12 cellular contexts compared by ENCODE assay signal in genomic region chr21:36701912-36702621, GRCh38. TPM values are rescaled to one million over a fixed set of nuclear protein-coding genes. Genes with fewer than 3 reads are reported as not detected.
DNase-seq lines count a peak whose midpoint lies in the region; ATAC-seq and TF ChIP-seq lines count a peak whose summit lies in the region.
"Had no signal": no experiment of that assay in that cellular context is flagged by ENCODE, and none has a peak within 500 bp of the region (broad histone marks: within the 10 kb centered on the region; RNA-seq: fewer than 3 reads in every experiment).

No MANE protein-coding gene starts in this region.

- peaks cover 29% of the 10 kb centered on the region for H3K27me3 ChIP-seq in CD4-positive, alpha-beta memory T cell (ENCODE audit: insufficient read depth, low read length)
- H3K27me3 ChIP-seq in HAP-1 (ENCODE audit: low read depth) (no peaks in the 10 kb centered on the region), foreskin keratinocyte (peaks cover 100% of the 10 kb centered on the region)

- H3K9me3 ChIP-seq in CD4-positive, alpha-beta memory T cell (ENCODE audit: control insufficient read depth in 1 of 2, low read length in 2 of 2): no peaks in the 10 kb centered on the region
- H3K9me3 ChIP-seq in HAP-1: peaks cover 7% of the 10 kb centered on the region

- POLR2A ChIA-PET in CD4-positive, alpha-beta memory T cell (lab: Charles Lee; ENCODE audit: partially characterized antibody): no interaction called here

- no peaks in the 10 kb centered on the region for H3K36me3 Mint-ChIP-seq in CD4-positive, alpha-beta memory T cell
- H3K36me3 Mint-ChIP-seq in activated T-helper 17 cell treated with anti-CD3 and anti-CD28 coated beads, Interleukin-2, amount 50 U/mL, for 72 hours (ENCODE audit: low read depth): peaks cover 8% of the 10 kb centered on the region
- no peaks in the 10 kb centered on the region for H3K36me3 Mint-ChIP-seq in nephron progenitor cell (ENCODE audit: low read depth)

- no peak overlapping the region for H3K4me3 ChIP-seq in CD4-positive, alpha-beta memory T cell (ENCODE audit: low read length in 2 of 2)
- peak overlapping the region; percentile 55 for H3K4me3 ChIP-seq in HAP-1
- H3K4me3 ChIP-seq: lung had no signal

- H3K4me1 ChIP-seq in CD4-positive, alpha-beta memory T cell (ENCODE audit: insufficient read depth, low read length): peaks cover 32% of the 10 kb centered on the region
- H3K4me1 ChIP-seq in HAP-1 (peaks cover 3% of the 10 kb centered on the region), foreskin keratinocyte (no peaks in the 10 kb centered on the region)

- in situ Hi-C loops in HAP-1 (cut with MboI; ENCODE audit: low sequenced_read_pairs): no loop called here

- intact Hi-C loops in CD4-positive, alpha-beta memory T cell (cut with micrococcal nuclease): no loop called here

- CTCF ChIA-PET in CD4-positive, alpha-beta memory T cell (lab: Charles Lee; ENCODE audit: partially characterized antibody): interaction anchor here (2.4 kb wide), 1 partner anchor 71 kb away, joined by 5 read pairs; no protein-coding TSS in a partner anchor

- no peak overlapping the region for H3K27ac ChIP-seq in CD4-positive, alpha-beta memory T cell (ENCODE audit: low read depth, low read length)
- H3K27ac ChIP-seq in foreskin keratinocyte: no peak overlapping the region

- H3K36me3 ChIP-seq in CD4-positive, alpha-beta memory T cell (ENCODE audit: insufficient read depth, low read length): no peaks in the 10 kb centered on the region
- H3K36me3 ChIP-seq in HAP-1 (replicated peaks): no peaks in the 10 kb centered on the region; the same call in 1 of the 2 replicates

- TF ChIP-seq CTCF in nephron progenitor cell (IDR thresholded peaks at IDR 0.05) (no peak), foreskin keratinocyte (conservative IDR thresholded peaks at IDR 0.05) (no peak)

- H3K4me1 Mint-ChIP-seq in CD4-positive, alpha-beta memory T cell: peaks cover 13 to 41% (median 30%) of the 10 kb centered on the region in 4 donors
- H3K4me1 Mint-ChIP-seq in activated T-helper 17 cell treated with anti-CD3 and anti-CD28 coated beads, Interleukin-2, amount 50 U/mL, for 72 hours: peaks cover 21% of the 10 kb centered on the region
- H3K4me1 Mint-ChIP-seq in nephron progenitor cell: peaks cover 43% of the 10 kb centered on the region

- no peaks in the 10 kb centered on the region for H3K9me3 Mint-ChIP-seq in CD4-positive, alpha-beta memory T cell
- no peaks in the 10 kb centered on the region for H3K9me3 Mint-ChIP-seq in activated T-helper 17 cell treated with anti-CD3 and anti-CD28 coated beads, Interleukin-2, amount 50 U/mL, for 72 hours
- no peaks in the 10 kb centered on the region for H3K9me3 Mint-ChIP-seq in nephron progenitor cell

- peak overlapping the region in 5 of 8 donors; percentile 17 to 74 (median 31) for H3K4me3 Mint-ChIP-seq in CD4-positive, alpha-beta memory T cell
- peak overlapping the region; percentile 68 for H3K4me3 Mint-ChIP-seq in activated T-helper 17 cell treated with anti-CD3 and anti-CD28 coated beads, Interleukin-2, amount 50 U/mL, for 72 hours
- H3K4me3 Mint-ChIP-seq in nephron progenitor cell: peak overlapping the region; percentile 60

- H3K27ac Mint-ChIP-seq in CD4-positive, alpha-beta memory T cell: peak overlapping the region in 1 of 7 donors; percentile 11
- no peak overlapping the region for H3K27ac Mint-ChIP-seq in activated T-helper 17 cell treated with anti-CD3 and anti-CD28 coated beads, Interleukin-2, amount 50 U/mL, for 72 hours
- no peak overlapping the region for H3K27ac Mint-ChIP-seq in nephron progenitor cell

- no peak for DNase-seq in CD4-positive, alpha-beta memory T cell
- DNase-seq in HAP-1 (ENCODE audit: low spot score in 2 of 2) (no peak), nephron progenitor cell (no peak), foreskin keratinocyte (no peak), NCI-H2196 (lab: John Stamatoyannopoulos, UW; ENCODE audit: unreplicated experiment) (no peak)
- DNase-seq in NK-92 treated with Interleukin-12 subunit alpha and Interleukin-12 subunit beta, amount 100 ng/mL, for 24 hours (lab: John Stamatoyannopoulos, UW): no peak
- DNase-seq: activated CD4-positive, CD25-positive, alpha-beta regulatory T cell; activated naive CD4-positive, alpha-beta T cell treated with anti-CD3 and anti-CD28 coated beads, Interleukin-2, amount 50 U/mL, for 16 hours; SHP77 had no signal

- peaks cover 50 to 54% of the 10 kb centered on the region in 2 donors for H3K27me3 Mint-ChIP-seq in CD4-positive, alpha-beta memory T cell
- peaks cover 58% of the 10 kb centered on the region for H3K27me3 Mint-ChIP-seq in activated T-helper 17 cell treated with anti-CD3 and anti-CD28 coated beads, Interleukin-2, amount 50 U/mL, for 72 hours
- H3K27me3 Mint-ChIP-seq in nephron progenitor cell (ENCODE audit: low read depth, poor library complexity): peaks cover 99% of the 10 kb centered on the region

- ATAC-seq in activated T-helper 17 cell treated with anti-CD3 and anti-CD28 coated beads, Interleukin-2, amount 50 U/mL, for 72 hours (replicated peaks): no peak
- ATAC-seq in GM21529 (IDR thresholded peaks at IDR 0.05; ENCODE audit: unreplicated experiment) (no peak), foreskin keratinocyte (no peak)

RNA-seq across cellular contexts. Expression of gene SIM2, which starts 3.2 kb away (rescaled TPM):
- not detected for total RNA-seq in CD4-positive, alpha-beta memory T cell
- polyA plus RNA-seq in CD4-positive, alpha-beta memory T cell: under 1 TPM; 0.05 to 0.07 TPM
- 1 to 10 TPM; 3.9 to 4.2 TPM for total RNA-seq in activated T-helper 17 cell treated with anti-CD3 and anti-CD28 coated beads, Interleukin-2, amount 50 U/mL, for 72 hours
- not detected in 2 replicates for total RNA-seq in foreskin keratinocyte
- not detected in 2 replicates for polyA plus RNA-seq in foreskin keratinocyte
- total RNA-seq: lung had no signal
- polyA plus RNA-seq: lung had no signal
